13 cellular contexts compared by ENCODE assay signal in the genomic region with DNA sequence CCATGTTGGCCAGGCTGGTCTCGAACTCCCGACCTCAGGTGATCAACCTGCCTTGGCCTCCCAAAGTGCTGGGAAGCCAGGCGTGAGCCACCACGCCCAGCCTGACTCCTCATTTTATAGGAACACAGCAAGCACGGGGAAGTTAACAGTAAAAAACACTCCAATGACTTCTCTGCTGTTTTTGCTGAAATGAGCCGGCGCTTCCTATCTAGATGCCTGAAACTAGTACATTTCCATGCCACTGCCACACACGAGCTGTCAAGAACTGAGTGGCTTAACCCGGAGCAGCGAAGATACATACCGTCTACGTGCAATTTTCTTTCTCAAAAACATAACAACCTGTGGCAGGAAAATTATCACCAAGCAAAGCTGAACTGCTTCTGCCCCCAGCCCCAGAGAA. TPM values are rescaled to one million over a fixed set of nuclear protein-coding genes. Genes with fewer than 3 reads are reported as not detected.
DNase-seq lines count a peak whose midpoint lies in the region; ATAC-seq and TF ChIP-seq lines count a peak whose summit lies in the region.
"Had no signal": no experiment of that assay in that cellular context is flagged by ENCODE, and none has a peak within 500 bp of the region (broad histone marks: within the 10 kb centered on the region; RNA-seq: fewer than 3 reads in every experiment).

No MANE protein-coding gene starts in this region.

- H3K4me3 ChIP-seq in dorsolateral prefrontal cortex, result no peak overlapping the region
- H3K4me3 ChIP-seq: HAP-1 had no signal

- POLR2A ChIA-PET in RWPE1 (lab: Yijun Ruan, JAX; ENCODE audit: low non-redundant PET), result no interaction called here
- POLR2A ChIA-PET in naive thymus-derived CD8-positive, alpha-beta T cell (lab: Charles Lee), result interaction anchor here (1.1 kb wide), 1 partner anchor 24 kb away, joined by 3 read pairs; no protein-coding TSS in a partner anchor

- no peaks in the 10 kb centered on the region for H3K27me3 ChIP-seq in dorsolateral prefrontal cortex

- peaks cover 50 to 74% of the 10 kb centered on the region in 2 donors for H3K36me3 Mint-ChIP-seq in CD14-positive monocyte
- H3K36me3 Mint-ChIP-seq in naive thymus-derived CD8-positive, alpha-beta T cell, result peaks cover under 1 to 73% (median 6%) of the 10 kb centered on the region in 3 donors

- CTCF ChIA-PET in RWPE1 (lab: Yijun Ruan, JAX), result interaction anchor here (0.6 kb wide), 1 partner anchor 15 kb away, joined by 3 read pairs; no protein-coding TSS in a partner anchor

- ATAC-seq in naive thymus-derived CD8-positive, alpha-beta T cell, result no peak

- TF ChIP-seq CTCF in CD14-positive monocyte (IDR thresholded peaks at IDR 0.05) (no peak), RWPE1 (conservative IDR thresholded peaks at IDR 0.05; ENCODE audit: low read depth) (no peak), dorsolateral prefrontal cortex (IDR thresholded peaks at IDR 0.05 in 54 of 56, conservative IDR thresholded peaks at IDR 0.05 in 2 of 56; ENCODE audit: low read depth in 1 of 56, partially characterized antibody in 56 of 56) (no peak)

- peak overlapping the region; percentile 60 for H3K27ac ChIP-seq in RWPE1
- H3K27ac ChIP-seq in dorsolateral prefrontal cortex, result peak overlapping the region in 53 of 59 donors; percentile 21 to 88 (median 74)
- H3K27ac ChIP-seq: C4-2B had no signal

- no peaks in the 10 kb centered on the region for H3K27me3 Mint-ChIP-seq in CD14-positive monocyte (ENCODE audit: low read depth in 3 of 3)
- no peaks in the 10 kb centered on the region for H3K27me3 Mint-ChIP-seq in naive thymus-derived CD8-positive, alpha-beta T cell

- DNase-seq in CD14-positive monocyte (ENCODE audit: low spot score) (no peak), RWPE1 (ENCODE audit: low spot score) (no peak), dorsolateral prefrontal cortex (no peak), putamen (ENCODE audit: low spot score) (peak; percentile 47), NCI-H1092 (lab: John Stamatoyannopoulos, UW) (no peak)
- DNase-seq in NK-92 treated with Interleukin-12 subunit alpha and Interleukin-12 subunit beta, amount 100 ng/mL, for 24 hours (lab: John Stamatoyannopoulos, UW), result no peak
- DNase-seq in naive thymus-derived CD8-positive, alpha-beta T cell, result no peak
- DNase-seq: MM.1S, NCI-H1092 treated with DMSO at 0.1 percent for 48 hours, NCI-H2081 treated with DMSO at 0.1 percent for 48 hours, SHP77 had no signal

- no peak overlapping the region for H3K4me3 Mint-ChIP-seq in CD14-positive monocyte
- no peak overlapping the region for H3K4me3 Mint-ChIP-seq in naive thymus-derived CD8-positive, alpha-beta T cell

- peaks cover 59% of the 10 kb centered on the region for H3K4me1 Mint-ChIP-seq in CD14-positive monocyte
- peaks cover 5 to 19% (median 12%) of the 10 kb centered on the region in 4 donors for H3K4me1 Mint-ChIP-seq in naive thymus-derived CD8-positive, alpha-beta T cell

- intact Hi-C loops in CD14-positive monocyte (cut with micrococcal nuclease), result no loop called here
- intact Hi-C loops in dorsolateral prefrontal cortex (cut with DNase I), result loop anchor here (5.0 to 10.0 kb wide), 2 partner anchors 269 to 436 kb away; no protein-coding TSS in a partner anchor

- H3K9me3 Mint-ChIP-seq in CD14-positive monocyte, result peaks cover 0 to 2% (median 0%) of the 10 kb centered on the region in 7 donors
- H3K9me3 Mint-ChIP-seq in naive thymus-derived CD8-positive, alpha-beta T cell, result no peaks in the 10 kb centered on the region

- H3K27ac Mint-ChIP-seq in CD14-positive monocyte, result peak overlapping the region; percentile 73 to 89 (median 85)
- peak overlapping the region in 1 of 10 donors; percentile 84 for H3K27ac Mint-ChIP-seq in naive thymus-derived CD8-positive, alpha-beta T cell

RNA-seq across cellular contexts. Expression of gene DAGLB, which starts 16.8 kb away (rescaled TPM):
- polyA plus RNA-seq in CD14-positive monocyte, result 10 to 100 TPM; 15.2 to 16.4 TPM
- 10 to 100 TPM; 29.3 to 64.4 (median 44.3) TPM for total RNA-seq in dorsolateral prefrontal cortex
- 10 to 100 TPM; 75.4 to 78.1 TPM for total RNA-seq in naive thymus-derived CD8-positive, alpha-beta T cell
- 10 to 100 TPM in 1 of 3 donors, 1 to 10 TPM in 2; 7.2 to 11.9 (median 7.6) TPM for polyA plus RNA-seq in naive thymus-derived CD8-positive, alpha-beta T cell

RNA-seq across cellular contexts. Expression of gene KDELR2, which starts 53.0 kb away (rescaled TPM):
- 100 to 1,000 TPM in 1 of 2 donors, 10 to 100 TPM in 1; 91.7 to 103 TPM for polyA plus RNA-seq in CD14-positive monocyte
- total RNA-seq in dorsolateral prefrontal cortex, result 10 to 100 TPM; 28.2 to 58.5 (median 38.6) TPM
- total RNA-seq in naive thymus-derived CD8-positive, alpha-beta T cell, result 10 to 100 TPM; 33.1 to 35.3 TPM
- 10 to 100 TPM; 39.2 to 51.1 (median 42.0) TPM for polyA plus RNA-seq in naive thymus-derived CD8-positive, alpha-beta T cell

RNA-seq across cellular contexts. Expression of gene RAC1, which starts 56.6 kb away (rescaled TPM):
- polyA plus RNA-seq in CD14-positive monocyte, result 100 to 1,000 TPM; 629 to 652 TPM
- total RNA-seq in dorsolateral prefrontal cortex, result 100 to 1,000 TPM; 189 to 309 (median 248) TPM
- 10 to 100 TPM; 91.2 to 96.7 TPM for total RNA-seq in naive thymus-derived CD8-positive, alpha-beta T cell
- 100 to 1,000 TPM; 197 to 248 (median 218) TPM for polyA plus RNA-seq in naive thymus-derived CD8-positive, alpha-beta T cell

Comparison
In these comparisons a context has a peak if more than half of its experiments do, and no peak if none do; other contexts are left out.
1. intact Hi-C loops: an anchor here in dorsolateral prefrontal cortex (5.0 to 10.0 kb wide); none called in CD14-positive monocyte.